ENCODE assay signal across 20 cellular contexts in the genomic region with DNA sequence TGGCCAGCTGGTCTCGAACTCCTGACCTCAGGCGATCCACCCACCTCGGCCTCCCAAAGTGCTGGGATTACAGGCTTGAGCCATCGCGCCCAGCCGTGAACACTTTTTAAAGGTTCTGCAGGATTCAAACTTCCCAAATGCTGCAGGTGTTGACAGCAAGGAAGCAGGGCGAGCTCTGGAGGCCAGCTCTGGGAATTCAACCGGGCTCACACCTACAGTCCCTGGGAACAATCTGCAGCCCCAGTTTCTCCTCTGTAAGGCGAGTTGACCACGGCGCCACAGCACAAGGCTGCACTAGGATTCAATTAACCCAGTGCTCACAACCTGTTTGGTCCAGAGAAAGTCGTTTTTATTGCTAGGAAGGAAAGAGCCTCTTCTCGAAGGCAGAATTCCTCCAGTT. TPM values are rescaled to one million over a fixed set of nuclear protein-coding genes. Genes with fewer than 3 reads are reported as not detected.
"Had no signal": no experiment of that assay in that cellular context is flagged by ENCODE, and none has a peak within 500 bp of the region (broad histone marks: within the 10 kb centered on the region; RNA-seq: fewer than 3 reads in every experiment).

No MANE protein-coding gene starts in this region.

- ATAC-seq: activated CD8-positive, alpha-beta T cell treated with anti-CD3 and anti-CD28 coated beads for 36 hours; gastroesophageal sphincter; natural killer cell treated with Interleukin-12 subunit alpha and Interleukin-12 subunit beta and Interleukin-15 and Interleukin-18, amount 100 ng/mL, for 72 hours; stimulated activated naive CD8-positive, alpha-beta T cell treated with anti-CD3 and anti-CD28 coated beads, Interleukin-15, amount 100 ng/mL, for 72 hours had no signal

- H3K4me3 ChIP-seq: gastroesophageal sphincter, hepatocyte had no signal

- H3K36me3 ChIP-seq: gastroesophageal sphincter, thoracic aorta had no signal

- DNase-seq: activated CD8-positive, alpha-beta memory T cell treated with anti-CD3 and anti-CD28 coated beads, Interleukin-2, amount 50 U/mL, for 48 hours; activated CD8-positive, alpha-beta T cell treated with anti-CD3 and anti-CD28 coated beads for 36 hours; activated naive CD4-positive, alpha-beta T cell; aorta; cortex of kidney; effector memory CD4-positive, alpha-beta T cell; immature natural killer cell; mammary epithelial cell; stimulated activated CD4-positive, alpha-beta T cell treated with anti-CD3 and anti-CD28 coated beads, Interleukin-4, amount 100 ng/mL, for 4 hours; stimulated activated naive CD8-positive, alpha-beta T cell treated with anti-CD3 and anti-CD28 coated beads, Interleukin-15, amount 100 ng/mL, for 72 hours had no signal

- H3K27ac ChIP-seq: epithelial cell of prostate, gastroesophageal sphincter, hepatocyte, thoracic aorta had no signal

- H3K9me3 ChIP-seq: gastroesophageal sphincter, thoracic aorta had no signal

RNA-seq across cellular contexts. Expression of gene MTNR1A, which starts 1.6 kb away (rescaled TPM):
- total RNA-seq: activated CD8-positive, alpha-beta T cell treated with anti-CD3 and anti-CD28 coated beads for 36 hours; activated T-helper 1 cell treated with anti-CD3 and anti-CD28 coated beads, Interleukin-12 subunit alpha, Interleukin-12 subunit beta, Interleukin-2, Interleukin-4 antibody, amounts not matched to agents 30 ng/mL and 10 ng/mL and 1 ng/mL, durations not matched to agents 14 hours and 24 hours and 36 hours; aorta; gastroesophageal sphincter; hepatocyte; mucosa of gallbladder; natural killer cell treated with Interleukin-12 subunit alpha and Interleukin-12 subunit beta and Interleukin-15 and Interleukin-18, amount 100 ng/mL, for 72 hours; osteoblast; skeletal muscle tissue; thoracic aorta had no signal
- polyA plus RNA-seq: aorta, hepatocyte, immature natural killer cell, urinary bladder had no signal
